Comparison of ENCODE assay signal across 23 cellular contexts in genomic region chr20:8547035-8547649, GRCh38.
A peak's percentile ranks its signal among the peaks of the same experiment; 100 is the strongest.
DNase-seq lines count a peak whose midpoint lies in the region; ATAC-seq and TF ChIP-seq lines count a peak whose summit lies in the region.
"Had no signal": no experiment of that assay in that cellular context is flagged by ENCODE, and none has a peak within 500 bp of the region (broad histone marks: within the 10 kb centered on the region; RNA-seq: fewer than 3 reads in every experiment).

No MANE protein-coding gene starts in this region.

- 72% methylated on average over 6 of the region's 6 CpGs for WGBS in SK-N-SH (ENCODE audit: low lambda C conversion rate)

- H3K4me3 ChIP-seq in SK-N-SH (ENCODE audit: low read depth in 2 of 2, low read length in 1 of 2) = no peak overlapping the region
- H3K4me3 ChIP-seq in cardiac fibroblast (replicated peaks in 1 of 2; ENCODE audit: low read depth in 2 of 2, low read length in 2 of 2) = no peak overlapping the region
- H3K4me3 ChIP-seq in left ventricle myocardium inferior = no peak overlapping the region
- no peak overlapping the region for H3K4me3 ChIP-seq in upper lobe of right lung
- H3K4me3 ChIP-seq: K562, SJSA1 had no signal

- H3K27ac ChIP-seq in SK-N-SH (ENCODE audit: low read depth in 2 of 2, low read length in 1 of 2) (peak overlapping the region in 1 of 2 experiments; percentile 60; a peak in 2 of 4 replicates), left ventricle myocardium inferior (replicated peaks) (peak overlapping the region; percentile 62), upper lobe of right lung (no peak overlapping the region)
- H3K27ac ChIP-seq: 22Rv1, RWPE1, SJSA1 had no signal

- H3K27me3 ChIP-seq in SK-N-SH (ENCODE audit: insufficient read depth) (no peaks in the 10 kb centered on the region), left ventricle myocardium inferior (ENCODE audit: low read depth) (no peaks in the 10 kb centered on the region), upper lobe of right lung (no peaks in the 10 kb centered on the region)
- H3K27me3 ChIP-seq: SJSA1 had no signal

- TF ChIP-seq RAD21 in SK-N-SH (IDR thresholded peaks at IDR 0.05; ENCODE audit: low read length) = no peak

- H3K36me3 ChIP-seq in SK-N-SH (replicated peaks in 1 of 2; ENCODE audit: control insufficient read depth in 1 of 2, insufficient read depth in 2 of 2, low read length in 1 of 2) = no peaks in the 10 kb centered on the region
- H3K36me3 ChIP-seq in left ventricle myocardium inferior = no peaks in the 10 kb centered on the region
- no peaks in the 10 kb centered on the region for H3K36me3 ChIP-seq in upper lobe of right lung
- H3K36me3 ChIP-seq: SJSA1 had no signal

- H3K4me2 ChIP-seq in SK-N-SH = no peak overlapping the region

- POLR2A ChIA-PET in SK-N-SH (lab: Yijun Ruan, JAX) = no interaction called here

- H3K9me3 ChIP-seq in SK-N-SH (no peaks in the 10 kb centered on the region), left ventricle myocardium inferior (replicated peaks) (no peaks in the 10 kb centered on the region), upper lobe of right lung (no peaks in the 10 kb centered on the region)
- H3K9me3 ChIP-seq: Caco-2, SJSA1 had no signal

- no peak for DNase-seq in SK-N-SH
- DNase-seq in cardiac fibroblast (ENCODE audit: low read depth in 2 of 2) = peak; percentile 26 to 40
- no peak for DNase-seq in left ventricle myocardium inferior
- no peak for DNase-seq in upper lobe of right lung
- DNase-seq in NCI-H1417 treated with DMSO at 0.1 percent for 48 hours (lab: John Stamatoyannopoulos, UW) = no peak
- no peak for DNase-seq in SKM-1 treated with dmso at 0.1 percent for 144 hours (lab: John Stamatoyannopoulos, UW; ENCODE audit: unreplicated experiment)
- DNase-seq: Caco-2; CD4-positive, alpha-beta T cell; DMS153; GF-D8; GOT3; NCI-H1105 treated with DMSO at 0.1 percent for 48 hours; NCI-H1694 treated with DMSO at 0.1 percent for 48 hours; NCI-H748 treated with DMSO at 0.1 percent for 48 hours; NK-92 treated with Interleukin-12 subunit alpha and Interleukin-12 subunit beta, amount 100 ng/mL, for 24 hours; PC-3 had no signal

- ATAC-seq in SK-N-SH treated with all-trans-retinoic acid at 6 μM for 48 hours = no peak
- peak; percentile 46 for ATAC-seq in upper lobe of right lung
- ATAC-seq in GM19455 (IDR thresholded peaks at IDR 0.05; ENCODE audit: unreplicated experiment) = no peak
- ATAC-seq: HCT116, K562, PC-3 had no signal

- peaks cover 0 to 6% of the 10 kb centered on the region in 2 experiments; a peak in 2 of 4 replicates for H3K4me1 ChIP-seq in SK-N-SH (ENCODE audit: control insufficient read depth in 1 of 2, insufficient read depth in 2 of 2, low read depth in 1 of 2, low read length in 1 of 2)
- H3K4me1 ChIP-seq in left ventricle myocardium inferior = peaks cover 26% of the 10 kb centered on the region
- no peaks in the 10 kb centered on the region for H3K4me1 ChIP-seq in upper lobe of right lung
- H3K4me1 ChIP-seq: SJSA1 had no signal

- intact Hi-C loops in left ventricle myocardium inferior (cut with micrococcal nuclease) = no loop called here
- intact Hi-C loops in upper lobe of right lung (cut with DNase I) = no loop called here

- no peaks in the 10 kb centered on the region for H3K9me2 ChIP-seq in SK-N-SH

- H3F3A ChIP-seq in SK-N-SH (replicated peaks; ENCODE audit: insufficient read depth) = peaks cover 7% of the 10 kb centered on the region

- H2AFZ ChIP-seq in SK-N-SH (ENCODE audit: low read depth) = no peak overlapping the region

- TF ChIP-seq CTCF in SK-N-SH (IDR thresholded peaks at IDR 0.05) (no peak), cardiac fibroblast (IDR thresholded peaks at IDR 0.05; ENCODE audit: low read depth, low read length) (no peak), left ventricle myocardium inferior (IDR thresholded peaks at IDR 0.05; ENCODE audit: borderline replicate concordance) (no peak), upper lobe of right lung (IDR thresholded peaks at IDR 0.05) (no peak)

- no peaks in the 10 kb centered on the region for H4K20me1 ChIP-seq in SK-N-SH (ENCODE audit: insufficient read depth)

- no peak overlapping the region for H3K9ac ChIP-seq in SK-N-SH

- CTCF ChIA-PET in SK-N-SH (lab: Yijun Ruan, JAX) = interaction anchor here (1.3 to 1.5 kb wide), 2 partner anchors 28 to 174 kb away, joined by 3 to 4 read pairs; no protein-coding TSS in a partner anchor

- no peaks in the 10 kb centered on the region for H3K79me2 ChIP-seq in SK-N-SH (ENCODE audit: insufficient read depth)

- no peak; a peak in 2 of 4 replicates for TF ChIP-seq EP300 in SK-N-SH (IDR thresholded peaks at IDR 0.05; ENCODE audit: borderline replicate concordance in 1 of 2, low read depth in 1 of 2, low read length in 1 of 2)

TF ChIP-seq in SK-N-SH treated with all-trans-retinoic acid at 6 μM for 48 hours, 23 proteins besides CTCF, POLR2A, EP300 and RAD21:
- TF ChIP-seq ISL1 (CRISPR knock-in tag; IDR thresholded peaks at IDR 0.05) = 0 out of 2 replicates have a peak, but pooled peaks have one; percentile 6
- no peak for TF ChIP-seq OSR1 (CRISPR knock-in tag; IDR thresholded peaks at IDR 0.05)
- TF ChIP-seq ZC3H10 (CRISPR knock-in tag; IDR thresholded peaks at IDR 0.05) = no peak
- no peak for TF ChIP-seq TOX (CRISPR knock-in tag; IDR thresholded peaks at IDR 0.05; ENCODE audit: borderline replicate concordance)
- TF ChIP-seq ZNF565 (CRISPR knock-in tag; conservative IDR thresholded peaks at IDR 0.05; ENCODE audit: low read depth) = no peak
- TF ChIP-seq CSDC2 (CRISPR knock-in tag; IDR thresholded peaks at IDR 0.05) = no peak
- TF ChIP-seq ZNF8 (CRISPR knock-in tag; IDR thresholded peaks at IDR 0.05) = no peak
- no peak for TF ChIP-seq ESRRG (CRISPR knock-in tag; IDR thresholded peaks at IDR 0.05)

TF ChIP-seq in SK-N-SH, 30 proteins besides CTCF, POLR2A, EP300 and RAD21:
- no peak for TF ChIP-seq FOXJ3 (CRISPR knock-in tag; IDR thresholded peaks at IDR 0.05)
- no peak for TF ChIP-seq CHD2 (IDR thresholded peaks at IDR 0.05; ENCODE audit: low read length, partially characterized antibody)
- no peak for TF ChIP-seq MAX (IDR thresholded peaks at IDR 0.05; ENCODE audit: low read depth)
- TF ChIP-seq FOXM1 (IDR thresholded peaks at IDR 0.05; ENCODE audit: low read depth) = no peak
- no peak for TF ChIP-seq REST (IDR thresholded peaks at IDR 0.05; ENCODE audit: low read depth, low read length)
- no peak for TF ChIP-seq FOSL2 (IDR thresholded peaks at IDR 0.05; ENCODE audit: borderline replicate concordance, low read depth)
- no peak for TF ChIP-seq NRF1 (IDR thresholded peaks at IDR 0.05; ENCODE audit: low read depth, low read length)
- TF ChIP-seq TAF1 (IDR thresholded peaks at IDR 0.05; ENCODE audit: borderline replicate concordance, low read depth, low read length) = no peak
- no peak for TF ChIP-seq GATA2 (CRISPR knock-in tag; IDR thresholded peaks at IDR 0.05)
- TF ChIP-seq SMC3 (IDR thresholded peaks at IDR 0.05; ENCODE audit: low read depth, low read length) = no peak
- TF ChIP-seq POLR2AphosphoS5 (IDR thresholded peaks at IDR 0.05; ENCODE audit: low read depth, low read length) = no peak
- TF ChIP-seq RFX5 (IDR thresholded peaks at IDR 0.05; ENCODE audit: low read length) = no peak
- TF ChIP-seq EZH2phosphoT487 (IDR thresholded peaks at IDR 0.05; ENCODE audit: borderline replicate concordance, low read depth) = no peak
- no peak for TF ChIP-seq YY1 (IDR thresholded peaks at IDR 0.05; ENCODE audit: low read depth)
- no peak for TF ChIP-seq USF2 (IDR thresholded peaks at IDR 0.05; ENCODE audit: borderline replicate concordance, low read depth, low read length)
- no peak for TF ChIP-seq RXRA (IDR thresholded peaks at IDR 0.05; ENCODE audit: borderline replicate concordance, low read depth)

Comparison
In these comparisons a context has a peak if more than half of its experiments do, and no peak if none do; other contexts are left out.
1. DNase-seq: peak in cardiac fibroblast (2 of 2); none in SK-N-SH (single experiment), left ventricle myocardium inferior (single experiment), upper lobe of right lung (single experiment), NCI-H1417 treated with DMSO at 0.1 percent for 48 hours (single experiment) and SKM-1 treated with dmso at 0.1 percent for 144 hours (single experiment).